In the genomic region with DNA sequence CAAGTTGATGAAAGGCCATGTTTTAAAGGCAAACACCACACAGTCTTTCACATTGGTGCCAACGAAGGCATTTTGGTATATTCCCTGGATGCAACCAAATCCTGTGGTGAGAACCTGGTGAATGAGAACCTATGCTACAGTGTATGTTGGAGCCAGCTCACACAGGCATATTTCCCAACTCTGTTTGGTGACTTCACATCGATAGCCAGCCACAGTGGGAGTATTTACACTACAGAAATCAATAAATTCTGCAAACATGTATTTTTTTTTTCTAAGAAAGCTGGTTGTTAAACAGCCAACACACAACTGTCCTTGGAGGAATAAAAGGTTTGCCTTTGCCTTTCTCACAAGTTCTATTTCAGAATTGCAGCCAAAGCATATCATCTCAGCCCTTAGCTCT, we compare ENCODE assay signal across 18 cellular contexts.
DNase-seq lines count a peak whose midpoint lies in the region; ATAC-seq and TF ChIP-seq lines count a peak whose summit lies in the region.
"Had no signal": no experiment of that assay in that cellular context is flagged by ENCODE, and none has a peak within 500 bp of the region (broad histone marks: within the 10 kb centered on the region; RNA-seq: fewer than 3 reads in every experiment).

No MANE protein-coding gene starts in this region.

- TF ChIP-seq CTCF in progenitor cell of endocrine pancreas (IDR thresholded peaks at IDR 0.05; ENCODE audit: unreplicated experiment) (no peak), OCI-LY7 (conservative IDR thresholded peaks at IDR 0.05; ENCODE audit: low read length) (no peak)

- H3K27ac Mint-ChIP-seq in progenitor cell of endocrine pancreas = peak overlapping the region; percentile 24
- no peak overlapping the region for H3K27ac Mint-ChIP-seq in stimulated activated memory B cell treated with anti-CD40 and anti-IgM and Interleukin-4, amounts not matched to agents 10 μg/mL and 1 μg/mL and 100 μg/mL, for 72 hours
- H3K27ac Mint-ChIP-seq: CD14-positive monocyte; CD4-positive, alpha-beta memory T cell; HFFc6 had no signal

- no peaks in the 10 kb centered on the region for H3K27me3 Mint-ChIP-seq in progenitor cell of endocrine pancreas
- no peaks in the 10 kb centered on the region for H3K27me3 Mint-ChIP-seq in stimulated activated memory B cell treated with anti-CD40 and anti-IgM and Interleukin-4, amounts not matched to agents 10 μg/mL and 1 μg/mL and 100 μg/mL, for 72 hours
- H3K27me3 Mint-ChIP-seq: CD4-positive, alpha-beta memory T cell had no signal

- intact Hi-C loops in OCI-LY7 (cut with micrococcal nuclease; ENCODE audit: unreplicated experiment) = no loop called here

- DNase-seq in HuH-7.5 (ENCODE audit: low spot score) (peak; percentile 12), left lobe of liver (ENCODE audit: low spot score) (peak; percentile 64), mucosa of gallbladder (ENCODE audit: low spot score) (peak; percentile 20), progenitor cell of endocrine pancreas (ENCODE audit: low spot score, unreplicated experiment) (no peak), OCI-LY7 (ENCODE audit: low spot score) (no peak)
- DNase-seq: 8988T; CD4-positive, alpha-beta memory T cell; DMS153; DMS79; GDM1; GOT3; H7; HFFc6 had no signal

- H4K20me1 ChIP-seq in OCI-LY7 (ENCODE audit: insufficient read depth, low read length) = no peaks in the 10 kb centered on the region
- H4K20me1 ChIP-seq: BLaER1 had no signal

- H3K4me1 Mint-ChIP-seq in progenitor cell of endocrine pancreas (ENCODE audit: low read depth) = peaks cover 28% of the 10 kb centered on the region
- no peaks in the 10 kb centered on the region for H3K4me1 Mint-ChIP-seq in stimulated activated memory B cell treated with anti-CD40 and anti-IgM and Interleukin-4, amounts not matched to agents 10 μg/mL and 1 μg/mL and 100 μg/mL, for 72 hours
- H3K4me1 Mint-ChIP-seq: CD14-positive monocyte; CD4-positive, alpha-beta memory T cell had no signal

- CTCF ChIA-PET in OCI-LY7 (lab: Charles Lee; ENCODE audit: unreplicated experiment) = no interaction called here

- no peaks in the 10 kb centered on the region for H3K36me3 ChIP-seq in OCI-LY7 (ENCODE audit: insufficient read depth, low read length)
- H3K36me3 ChIP-seq: BLaER1 had no signal

- H3K4me3 ChIP-seq in OCI-LY7 (ENCODE audit: low read depth, low read length, poor library complexity, severe bottlenecking) = no peak overlapping the region
- H3K4me3 ChIP-seq: BLaER1 had no signal

- H3K4me1 ChIP-seq in OCI-LY7 (ENCODE audit: insufficient read depth, low read length, poor library complexity, severe bottlenecking) = no peaks in the 10 kb centered on the region
- H3K4me1 ChIP-seq: BLaER1 had no signal

- H3K9me3 ChIP-seq in OCI-LY7 (ENCODE audit: low read length) = no peaks in the 10 kb centered on the region
- H3K9me3 ChIP-seq: BLaER1 had no signal

- POLR2A ChIA-PET in OCI-LY7 (lab: Charles Lee) = interaction anchor here (0.6 to 0.9 kb wide), 2 partner anchors 13 to 38 kb away, joined by 3 to 4 read pairs; no protein-coding TSS in a partner anchor

- H3K9me3 Mint-ChIP-seq in progenitor cell of endocrine pancreas (ENCODE audit: low read depth) = no peaks in the 10 kb centered on the region
- no peaks in the 10 kb centered on the region for H3K9me3 Mint-ChIP-seq in stimulated activated memory B cell treated with anti-CD40 and anti-IgM and Interleukin-4, amounts not matched to agents 10 μg/mL and 1 μg/mL and 100 μg/mL, for 72 hours
- H3K9me3 Mint-ChIP-seq: HFFc6 had no signal

- BruUV-seq in OCI-LY7 (replicated peaks; lab: Mats Ljungman, UMichigan) = no TSS peak

- no peaks in the 10 kb centered on the region for H3K9me2 ChIP-seq in OCI-LY7 (ENCODE audit: insufficient read depth, low read length)

- no peak overlapping the region for H3K4me2 ChIP-seq in OCI-LY7 (ENCODE audit: low read length)
- H3K4me2 ChIP-seq: BLaER1 had no signal

- no peak overlapping the region for H3K27ac ChIP-seq in OCI-LY7 (ENCODE audit: low read depth, low read length, poor library complexity, severe bottlenecking)
- H3K27ac ChIP-seq: BLaER1 had no signal

- ATAC-seq in left lobe of liver = peak; percentile 97
- no peak for ATAC-seq in stimulated activated memory B cell treated with anti-CD40 and anti-IgM and Interleukin-4, amounts not matched to agents 10 μg/mL and 1 μg/mL and 100 μg/mL, for 72 hours
- ATAC-seq in HG03045 (IDR thresholded peaks at IDR 0.05; ENCODE audit: unreplicated experiment) = no peak
- ATAC-seq: HCT116 had no signal

- no peaks in the 10 kb centered on the region for H3K79me2 ChIP-seq in OCI-LY7 (ENCODE audit: insufficient read depth, low read depth, low read length)

- H3K4me3 Mint-ChIP-seq in progenitor cell of endocrine pancreas (ENCODE audit: low read depth) = no peak overlapping the region
- H3K4me3 Mint-ChIP-seq in stimulated activated memory B cell treated with anti-CD40 and anti-IgM and Interleukin-4, amounts not matched to agents 10 μg/mL and 1 μg/mL and 100 μg/mL, for 72 hours = no peak overlapping the region
- H3K4me3 Mint-ChIP-seq: CD14-positive monocyte; CD4-positive, alpha-beta memory T cell; HFFc6 had no signal

- H2AFZ ChIP-seq in OCI-LY7 (ENCODE audit: low read length) = no peak overlapping the region

- H3K36me3 Mint-ChIP-seq in progenitor cell of endocrine pancreas (ENCODE audit: insufficient read depth) = no peaks in the 10 kb centered on the region
- no peaks in the 10 kb centered on the region for H3K36me3 Mint-ChIP-seq in stimulated activated memory B cell treated with anti-CD40 and anti-IgM and Interleukin-4, amounts not matched to agents 10 μg/mL and 1 μg/mL and 100 μg/mL, for 72 hours
- H3K36me3 Mint-ChIP-seq: CD14-positive monocyte; CD4-positive, alpha-beta memory T cell had no signal

Comparison
In these comparisons a context has a peak if more than half of its experiments do, and no peak if none do; other contexts are left out.
1. DNase-seq: peak in HuH-7.5 (single experiment), left lobe of liver (single experiment) and mucosa of gallbladder (single experiment); none in progenitor cell of endocrine pancreas (single experiment) and OCI-LY7 (single experiment).